Comparison of ENCODE assay signal across 17 cellular contexts in the genomic region with DNA sequence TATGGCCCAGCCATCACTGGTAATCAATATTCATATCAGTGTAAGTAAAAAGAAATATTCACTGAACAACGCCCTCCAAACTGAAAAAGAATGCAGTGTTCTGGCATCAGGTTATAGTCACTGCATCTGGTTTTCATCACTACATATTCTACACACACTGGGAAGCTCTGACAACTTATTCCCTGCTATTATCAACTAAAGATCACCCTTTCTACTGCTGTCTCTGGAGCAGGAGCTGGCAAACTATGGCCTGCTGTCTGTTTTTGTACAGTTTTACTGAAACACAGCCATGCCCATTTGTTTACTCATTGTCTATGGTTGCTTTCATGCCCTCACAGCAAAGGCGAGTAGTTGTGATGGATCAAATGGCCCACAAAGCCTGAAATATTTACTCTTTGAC.
"Had no signal": no experiment of that assay in that cellular context is flagged by ENCODE, and none has a peak within 500 bp of the region (broad histone marks: within the 10 kb centered on the region; RNA-seq: fewer than 3 reads in every experiment).

No MANE protein-coding gene starts in this region.

- H3K4me3 Mint-ChIP-seq: activated CD8-positive, alpha-beta memory T cell treated with anti-CD3 and anti-CD28 coated beads, Interleukin-2, amount 10 ng/mL, durations not matched to agents 7 days and 5 days; activated naive CD8-positive, alpha-beta T cell treated with anti-CD3 and anti-CD28 coated beads for 36 hours; activated T-cell treated with anti-CD3 and anti-CD28 coated beads, Interleukin-2, amount 50 U/mL, for 4 hours; mesothelial cell of epicardium; neural progenitor cell; T-helper 2 cell treated with Interferon-gamma antibody and Interleukin-4, amounts not matched to agents 5 μg/mL and 100 μg/mL, for 36 hours had no signal

- H3K4me1 Mint-ChIP-seq: activated CD8-positive, alpha-beta memory T cell treated with anti-CD3 and anti-CD28 coated beads, Interleukin-2, amount 10 ng/mL, durations not matched to agents 7 days and 5 days; activated naive CD8-positive, alpha-beta T cell treated with anti-CD3 and anti-CD28 coated beads for 36 hours; mesothelial cell of epicardium; neural progenitor cell had no signal

- H3K9me3 Mint-ChIP-seq: activated naive CD8-positive, alpha-beta T cell treated with anti-CD3 and anti-CD28 coated beads for 36 hours; activated T-cell treated with anti-CD3 and anti-CD28 coated beads, Interleukin-2, amount 50 U/mL, for 4 hours; mesothelial cell of epicardium; neural progenitor cell; T-helper 2 cell treated with Interferon-gamma antibody and Interleukin-4, amounts not matched to agents 5 μg/mL and 100 μg/mL, for 36 hours had no signal

- H3K4me3 ChIP-seq: breast epithelium, esophagus squamous epithelium, neural progenitor cell, ovary, stomach had no signal

- H3K36me3 ChIP-seq: ovary had no signal

- DNase-seq: activated CD4-positive, alpha-beta T cell treated with anti-CD3 and anti-CD28 coated beads for 1 hour; activated CD4-positive, alpha-beta T cell treated with anti-CD3 and anti-CD28 coated beads, Interleukin-2, amount 50 U/mL, for 48 hours; activated CD8-positive, alpha-beta memory T cell treated with anti-CD3 and anti-CD28 coated beads, Interleukin-2, amount 10 ng/mL, durations not matched to agents 7 days and 5 days; activated effector memory CD4-positive, alpha-beta T cell treated with anti-CD3 and anti-CD28 coated beads, Interleukin-2, amount 50 U/mL, for 16 hours; activated naive CD8-positive, alpha-beta T cell treated with anti-CD3 and anti-CD28 coated beads for 36 hours; activated T-cell treated with anti-CD3 and anti-CD28 coated beads, Interleukin-2, amount 50 U/mL, for 4 hours; aorta; esophagus squamous epithelium; ovary; stimulated activated CD4-positive, alpha-beta T cell treated with anti-CD3 and anti-CD28 coated beads, Interleukin-15, amount 100 ng/mL, for 24 hours; stimulated activated CD4-positive, alpha-beta T cell treated with anti-CD3 and anti-CD28 coated beads, Interleukin-4, amount 100 ng/mL, for 24 hours; stomach had no signal

- H3K27me3 Mint-ChIP-seq: activated CD8-positive, alpha-beta memory T cell treated with anti-CD3 and anti-CD28 coated beads, Interleukin-2, amount 10 ng/mL, durations not matched to agents 7 days and 5 days; activated naive CD8-positive, alpha-beta T cell treated with anti-CD3 and anti-CD28 coated beads for 36 hours had no signal

- FAIRE-seq: endometrium had no signal

- H3K27me3 ChIP-seq: breast epithelium, esophagus squamous epithelium, neural progenitor cell, ovary, stomach had no signal

- H3K27ac Mint-ChIP-seq: activated CD8-positive, alpha-beta memory T cell treated with anti-CD3 and anti-CD28 coated beads, Interleukin-2, amount 10 ng/mL, durations not matched to agents 7 days and 5 days; activated naive CD8-positive, alpha-beta T cell treated with anti-CD3 and anti-CD28 coated beads for 36 hours; mesothelial cell of epicardium; neural progenitor cell; T-helper 2 cell treated with Interferon-gamma antibody and Interleukin-4, amounts not matched to agents 5 μg/mL and 100 μg/mL, for 36 hours had no signal

- H3K27ac ChIP-seq: breast epithelium, esophagus squamous epithelium, neural progenitor cell, ovary, stomach had no signal

- ATAC-seq: activated CD8-positive, alpha-beta memory T cell treated with anti-CD3 and anti-CD28 coated beads, Interleukin-2, amount 10 ng/mL, durations not matched to agents 7 days and 5 days; activated T-cell treated with anti-CD3 and anti-CD28 coated beads, Interleukin-2, amount 50 U/mL, for 4 hours had no signal

- H3K9me3 ChIP-seq: breast epithelium, esophagus squamous epithelium, ovary, stomach had no signal

- H3K4me1 ChIP-seq: breast epithelium, esophagus squamous epithelium, neural progenitor cell had no signal

- H3K4me2 ChIP-seq: neural progenitor cell had no signal

- H2AFZ ChIP-seq: neural progenitor cell had no signal

- H3K9ac ChIP-seq: neural progenitor cell had no signal
